In genomic region chr2:38508311-38509039, GRCh38 we compare ENCODE assay signal across 8 cellular contexts.
A peak's percentile ranks its signal among the peaks of the same experiment; 100 is the strongest.
DNase-seq lines count a peak whose midpoint lies in the region; ATAC-seq and TF ChIP-seq lines count a peak whose summit lies in the region.

No MANE protein-coding gene starts in this region.

- peak; percentile 67 for ATAC-seq in GM21825 (IDR thresholded peaks at IDR 0.05; ENCODE audit: unreplicated experiment)
- ATAC-seq in GM21786 (IDR thresholded peaks at IDR 0.05; ENCODE audit: unreplicated experiment): no peak

- intact Hi-C loops in ascending aorta (cut with DNase I): no loop called here

- H3K27me3 ChIP-seq in ascending aorta: no peaks in the 10 kb centered on the region
- no peaks in the 10 kb centered on the region for H3K27me3 ChIP-seq in skeletal muscle tissue (ENCODE audit: control insufficient read depth in 3 of 3, insufficient read depth in 3 of 3, low read length in 3 of 3)

- H3K9me3 ChIP-seq in ascending aorta (no peaks in the 10 kb centered on the region), skeletal muscle tissue (ENCODE audit: control insufficient read depth in 3 of 3, low read length in 3 of 3) (no peaks in the 10 kb centered on the region)

- H3K27ac ChIP-seq in ascending aorta: peak overlapping the region; percentile 35 to 66
- peak overlapping the region; percentile 81 for H3K27ac ChIP-seq in skeletal muscle tissue (ENCODE audit: low read depth, low read length)

- peak in 2 of 3 experiments; percentile 9 to 10 for TF ChIP-seq CTCF in ascending aorta (IDR thresholded peaks at IDR 0.05)

- peak; percentile 66 for DNase-seq in COLO668 (lab: John Stamatoyannopoulos, UW; ENCODE audit: unreplicated experiment)
- peak; percentile 74 to 91 (median 88) for DNase-seq in NCI-H1417 (lab: John Stamatoyannopoulos, UW)
- peak; percentile 47 to 78 (median 66) for DNase-seq in T-helper 1 cell
- DNase-seq in ascending aorta (ENCODE audit: low spot score in 2 of 2): peak; percentile 67 to 91
- DNase-seq in hippocampal formation (lab: John Stamatoyannopoulos, UW): peak; percentile 22 to 37

- H3K4me3 ChIP-seq in ascending aorta (no peak overlapping the region), skeletal muscle tissue (ENCODE audit: low read length in 3 of 3) (no peak overlapping the region)

- H3K36me3 ChIP-seq in ascending aorta: no peaks in the 10 kb centered on the region
- H3K36me3 ChIP-seq in skeletal muscle tissue (ENCODE audit: control insufficient read depth in 3 of 3, insufficient read depth in 3 of 3, low read length in 3 of 3): no peaks in the 10 kb centered on the region

- no peak overlapping the region for H3K9ac ChIP-seq in skeletal muscle tissue (ENCODE audit: low read depth in 1 of 3, low read length in 3 of 3)

- H3K4me1 ChIP-seq in ascending aorta (peaks cover 0 to 15% of the 10 kb centered on the region in 2 donors), skeletal muscle tissue (ENCODE audit: control insufficient read depth in 3 of 3, insufficient read depth in 3 of 3, low read length in 3 of 3) (peaks cover 28 to 37% (median 35%) of the 10 kb centered on the region in 3 donors)

Comparison
In these comparisons a context has a peak if more than half of its experiments do, and no peak if none do; other contexts are left out.
1. DNase-seq: peak in every context shown above with its lines; median percentile 88 in NCI-H1417; 79 in ascending aorta; 66 in COLO668; 66 in T-helper 1 cell; 30 in hippocampal formation.